23 cellular contexts compared by ENCODE assay signal in genomic region chr2:169344736-169345506, GRCh38. TPM values are rescaled to one million over a fixed set of nuclear protein-coding genes. Genes with fewer than 3 reads are reported as not detected.
"Had no signal": no experiment of that assay in that cellular context is flagged by ENCODE, and none has a peak within 500 bp of the region (broad histone marks: within the 10 kb centered on the region; RNA-seq: fewer than 3 reads in every experiment).

No MANE protein-coding gene starts in this region.

- H3K27me3 ChIP-seq: sigmoid colon, vagina had no signal

- H3K27ac Mint-ChIP-seq: activated CD8-positive, alpha-beta T cell treated with anti-CD3 and anti-CD28 coated beads, Interleukin-2, amount 10 ng/mL, durations not matched to agents 7 days and 5 days; activated naive CD4-positive, alpha-beta T cell treated with anti-CD3 and anti-CD28 coated beads, Interleukin-2, amount 50 U/mL, for 24 hours; activated T-cell treated with anti-CD3 and anti-CD28 coated beads, Interleukin-2, amount 50 U/mL, for 72 hours; dendritic cell treated with granulocyte-macrophage colony-stimulating factor and Interleukin-4, amounts not matched to agents 40 ng/mL and 50 ng/mL, for 4 days; naive B cell; stimulated activated memory B cell treated with anti-CD40 and anti-IgM and Interleukin-4, amounts not matched to agents 10 μg/mL and 1 μg/mL and 100 μg/mL, for 72 hours; T-helper 2 cell treated with Interferon-gamma antibody and Interleukin-4, amounts not matched to agents 5 μg/mL and 100 μg/mL, for 36 hours had no signal

- H3K9me3 Mint-ChIP-seq: activated naive CD4-positive, alpha-beta T cell treated with anti-CD3 and anti-CD28 coated beads, Interleukin-2, amount 50 U/mL, for 24 hours; activated T-cell treated with anti-CD3 and anti-CD28 coated beads, Interleukin-2, amount 50 U/mL, for 72 hours; dendritic cell treated with granulocyte-macrophage colony-stimulating factor and Interleukin-4, amounts not matched to agents 40 ng/mL and 50 ng/mL, for 4 days; naive B cell; stimulated activated memory B cell treated with anti-CD40 and anti-IgM and Interleukin-4, amounts not matched to agents 10 μg/mL and 1 μg/mL and 100 μg/mL, for 72 hours; T-helper 2 cell treated with Interferon-gamma antibody and Interleukin-4, amounts not matched to agents 5 μg/mL and 100 μg/mL, for 36 hours had no signal

- H3K4me2 ChIP-seq: SK-N-SH had no signal

- H3K36me3 Mint-ChIP-seq: activated naive CD4-positive, alpha-beta T cell treated with anti-CD3 and anti-CD28 coated beads, Interleukin-2, amount 50 U/mL, for 24 hours; naive B cell; stimulated activated memory B cell treated with anti-CD40 and anti-IgM and Interleukin-4, amounts not matched to agents 10 μg/mL and 1 μg/mL and 100 μg/mL, for 72 hours had no signal

- H3K36me3 ChIP-seq: esophagus squamous epithelium, sigmoid colon, transverse colon, vagina had no signal

- H3K9ac ChIP-seq: parathyroid adenoma, SK-N-SH had no signal

- ATAC-seq: activated CD8-positive, alpha-beta T cell treated with anti-CD3 and anti-CD28 coated beads, Interleukin-2, amount 10 ng/mL, durations not matched to agents 7 days and 5 days; activated T-cell treated with anti-CD3 and anti-CD28 coated beads, Interleukin-2, amount 50 U/mL, for 72 hours; left colon; stimulated activated memory B cell treated with anti-CD40 and anti-IgM and Interleukin-4, amounts not matched to agents 10 μg/mL and 1 μg/mL and 100 μg/mL, for 72 hours had no signal

- H3K4me1 ChIP-seq: esophagus squamous epithelium, parathyroid adenoma, sigmoid colon, transverse colon, vagina had no signal

- H3K4me3 Mint-ChIP-seq: activated CD8-positive, alpha-beta T cell treated with anti-CD3 and anti-CD28 coated beads, Interleukin-2, amount 10 ng/mL, durations not matched to agents 7 days and 5 days; activated naive CD4-positive, alpha-beta T cell treated with anti-CD3 and anti-CD28 coated beads, Interleukin-2, amount 50 U/mL, for 24 hours; activated T-cell treated with anti-CD3 and anti-CD28 coated beads, Interleukin-2, amount 50 U/mL, for 72 hours; dendritic cell treated with granulocyte-macrophage colony-stimulating factor and Interleukin-4, amounts not matched to agents 40 ng/mL and 50 ng/mL, for 4 days; naive B cell; stimulated activated memory B cell treated with anti-CD40 and anti-IgM and Interleukin-4, amounts not matched to agents 10 μg/mL and 1 μg/mL and 100 μg/mL, for 72 hours; T-helper 2 cell treated with Interferon-gamma antibody and Interleukin-4, amounts not matched to agents 5 μg/mL and 100 μg/mL, for 36 hours had no signal

- FAIRE-seq: astrocyte, bronchial epithelial cell had no signal

- H3K27ac ChIP-seq: esophagus squamous epithelium, parathyroid adenoma, sigmoid colon, transverse colon, vagina had no signal

- H3K4me1 Mint-ChIP-seq: activated naive CD4-positive, alpha-beta T cell treated with anti-CD3 and anti-CD28 coated beads, Interleukin-2, amount 50 U/mL, for 24 hours; naive B cell; stimulated activated memory B cell treated with anti-CD40 and anti-IgM and Interleukin-4, amounts not matched to agents 10 μg/mL and 1 μg/mL and 100 μg/mL, for 72 hours had no signal

- H2AFZ ChIP-seq: parathyroid adenoma had no signal

- DNase-seq: activated CD4-positive, alpha-beta T cell treated with anti-CD3 and anti-CD28 coated beads for 48 hours; activated CD4-positive, CD25-positive, alpha-beta regulatory T cell; activated CD8-positive, alpha-beta T cell treated with anti-CD3 and anti-CD28 coated beads, Interleukin-2, amount 10 ng/mL, durations not matched to agents 7 days and 5 days; activated gamma-delta T cell; activated T-cell treated with anti-CD3 and anti-CD28 coated beads, Interleukin-2, amount 50 U/mL, for 72 hours; effector memory CD4-positive, alpha-beta T cell; esophagus squamous epithelium; left colon; mammary epithelial cell; naive B cell; sigmoid colon; SK-N-SH; stimulated activated CD4-positive, alpha-beta T cell treated with anti-CD3 and anti-CD28 coated beads, Interleukin-4, amount 100 ng/mL, for 24 hours; transverse colon had no signal

- H3K4me3 ChIP-seq: esophagus squamous epithelium, sigmoid colon, transverse colon, vagina had no signal

- H3K9me3 ChIP-seq: esophagus squamous epithelium, sigmoid colon, SK-N-SH, transverse colon, vagina had no signal

RNA-seq across cellular contexts. Expression of gene LRP2, which starts 17.4 kb away (rescaled TPM):
- total RNA-seq: bronchial epithelial cell, left colon, mammary epithelial cell, mononuclear cell, transverse colon, vagina had no signal
- polyA plus RNA-seq: sigmoid colon, SK-N-SH had no signal
